8 cellular contexts compared by ENCODE assay signal in the genomic region with DNA sequence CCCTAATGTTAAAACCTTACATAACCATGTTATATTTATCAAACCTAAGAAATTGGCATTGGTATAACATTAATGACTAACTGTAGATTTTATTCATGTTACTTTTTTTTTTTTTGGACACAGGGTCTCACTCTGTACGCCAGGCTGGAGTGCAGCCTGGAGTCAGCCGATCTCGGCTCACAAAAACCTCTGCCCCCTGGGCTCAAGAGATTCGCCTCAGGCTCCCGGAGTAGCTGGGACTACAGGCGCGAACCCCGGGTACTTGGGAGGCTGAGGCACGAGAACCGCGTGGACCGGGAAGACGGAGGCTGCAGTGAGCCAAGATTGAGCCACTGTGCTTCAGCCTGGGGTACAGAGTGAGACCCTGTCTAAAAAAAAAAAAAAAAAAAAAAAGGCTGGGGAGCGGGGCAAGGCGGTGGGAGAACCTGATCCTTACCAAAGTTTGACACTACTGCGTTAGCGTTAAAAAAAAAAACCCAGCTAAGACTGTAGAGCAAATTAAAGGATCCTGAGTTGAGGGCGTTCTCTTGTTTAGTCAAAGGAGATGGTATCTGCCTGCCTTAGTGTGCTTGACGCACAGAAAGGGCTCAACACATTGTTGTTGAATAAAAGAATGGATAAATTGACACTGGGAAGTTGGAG. TPM values are rescaled to one million over a fixed set of nuclear protein-coding genes. Genes with fewer than 3 reads are reported as not detected.
A peak's percentile ranks its signal among the peaks of the same experiment; 100 is the strongest.
DNase-seq lines count a peak whose midpoint lies in the region; ATAC-seq, FAIRE-seq and TF ChIP-seq lines count a peak whose summit lies in the region.
"Not testable (repeated sequence)": the region's sequence is repeated elsewhere in the genome, so short reads cannot be mapped to it uniquely, and the experiment has no call there.

No MANE protein-coding gene starts in this region.

- peak overlapping the region; percentile 96 for H3K4me3 Mint-ChIP-seq in CD8-positive, alpha-beta T cell
- H3K4me3 Mint-ChIP-seq in activated CD4-positive, alpha-beta memory T cell treated with anti-CD3 and anti-CD28 coated beads, Interleukin-2, amount 10 ng/mL, durations not matched to agents 7 days and 5 days, result peak overlapping the region; percentile 92
- H3K4me3 Mint-ChIP-seq in natural killer cell, result peak overlapping the region; percentile 93
- peak overlapping the region; percentile 90 for H3K4me3 Mint-ChIP-seq in stimulated activated naive CD8-positive, alpha-beta T cell treated with anti-CD3 and anti-CD28 coated beads, Interleukin-15, Interleukin-2, amounts not matched to agents 100 ng/mL and 50 ng/mL, for 24 hours

- H3K4me1 ChIP-seq in CD8-positive, alpha-beta T cell (ENCODE audit: insufficient read depth, low read length), result not testable (repeated sequence)
- H3K4me1 ChIP-seq in OCI-LY3 (ENCODE audit: low read length) (peaks cover 18% of the 10 kb centered on the region), right atrium auricular region (peaks cover 0 to 22% of the 10 kb centered on the region in 2 donors)

- not testable (repeated sequence) for DNase-seq in CD8-positive, alpha-beta T cell; HTR-8/SVneo (ENCODE audit: insufficient read length, low spot score); activated CD4-positive, alpha-beta memory T cell treated with anti-CD3 and anti-CD28 coated beads, Interleukin-2, amount 10 ng/mL, durations not matched to agents 7 days and 5 days; right atrium auricular region (ENCODE audit: low spot score); natural killer cell
- peak; percentile 44 for DNase-seq in central memory CD4-positive, alpha-beta T cell

- H3K27me3 ChIP-seq in CD8-positive, alpha-beta T cell (ENCODE audit: insufficient read depth, low read length); OCI-LY3 (ENCODE audit: low read depth, low read length); right atrium auricular region: not testable (repeated sequence)

- peak overlapping the region; percentile 70 for H3K4me2 ChIP-seq in OCI-LY3 (ENCODE audit: low read length)

- CTCF ChIA-PET in CD8-positive, alpha-beta T cell (lab: Charles Lee), result not testable (repeated sequence)
- CTCF ChIA-PET in activated CD4-positive, alpha-beta memory T cell treated with anti-CD3 and anti-CD28 coated beads, Interleukin-2, amount 10 ng/mL, durations not matched to agents 7 days and 5 days (lab: Charles Lee), result interaction anchor here (0.7 to 1.7 kb wide), 2 partner anchors 42 to 212 kb away, joined by 4 to 6 read pairs; no protein-coding TSS in a partner anchor

- intact Hi-C loops in CD8-positive, alpha-beta T cell (cut with DNase I, micrococcal nuclease), result loop anchor here (2.0 to 5.0 kb wide), 4 partner anchors 81 to 317 kb away; no protein-coding TSS in a partner anchor
- intact Hi-C loops in natural killer cell (cut with micrococcal nuclease), result loop anchor here (2.0 kb wide), 1 partner anchor 81 kb away; no protein-coding TSS in a partner anchor

- H2AFZ ChIP-seq in OCI-LY3 (ENCODE audit: low read depth, low read length), result not testable (repeated sequence)

- peaks cover 14% of the 10 kb centered on the region for H3K4me1 Mint-ChIP-seq in CD8-positive, alpha-beta T cell (ENCODE audit: low read depth)
- H3K4me1 Mint-ChIP-seq in activated CD4-positive, alpha-beta memory T cell treated with anti-CD3 and anti-CD28 coated beads, Interleukin-2, amount 10 ng/mL, durations not matched to agents 7 days and 5 days, result peaks cover 32% of the 10 kb centered on the region
- peaks cover 18 to 35% of the 10 kb centered on the region in 2 donors for H3K4me1 Mint-ChIP-seq in natural killer cell
- peaks cover 24% of the 10 kb centered on the region for H3K4me1 Mint-ChIP-seq in stimulated activated naive CD8-positive, alpha-beta T cell treated with anti-CD3 and anti-CD28 coated beads, Interleukin-15, Interleukin-2, amounts not matched to agents 100 ng/mL and 50 ng/mL, for 24 hours (ENCODE audit: low read depth)

- not testable (repeated sequence) for H3K9me3 ChIP-seq in CD8-positive, alpha-beta T cell (ENCODE audit: low read length); OCI-LY3 (ENCODE audit: insufficient read depth, low read length); right atrium auricular region

- peak; percentile 9 for FAIRE-seq in HTR-8/SVneo (lab: Jason Lieb, UNC)

- H3K4me3 ChIP-seq in CD8-positive, alpha-beta T cell (ENCODE audit: low read depth, low read length), result peak overlapping the region; percentile 94
- H3K4me3 ChIP-seq in OCI-LY3 (ENCODE audit: low read length), result peak overlapping the region; percentile 83
- peak overlapping the region; percentile 59 to 70 for H3K4me3 ChIP-seq in right atrium auricular region

- H3K9ac ChIP-seq in OCI-LY3 (ENCODE audit: low read length), result peak overlapping the region; percentile 11; the same call in 1 of the 2 replicates

- not testable (repeated sequence) for H3K27me3 Mint-ChIP-seq in CD8-positive, alpha-beta T cell (ENCODE audit: low read depth); natural killer cell (ENCODE audit: low read depth in 2 of 2)
- H3K27me3 Mint-ChIP-seq in activated CD4-positive, alpha-beta memory T cell treated with anti-CD3 and anti-CD28 coated beads, Interleukin-2, amount 10 ng/mL, durations not matched to agents 7 days and 5 days, result peaks cover 15% of the 10 kb centered on the region
- peaks cover 21% of the 10 kb centered on the region for H3K27me3 Mint-ChIP-seq in stimulated activated naive CD8-positive, alpha-beta T cell treated with anti-CD3 and anti-CD28 coated beads, Interleukin-15, Interleukin-2, amounts not matched to agents 100 ng/mL and 50 ng/mL, for 24 hours

- H3K27ac Mint-ChIP-seq in CD8-positive, alpha-beta T cell, result peak overlapping the region; percentile 95
- H3K27ac Mint-ChIP-seq in activated CD4-positive, alpha-beta memory T cell treated with anti-CD3 and anti-CD28 coated beads, Interleukin-2, amount 10 ng/mL, durations not matched to agents 7 days and 5 days, result peak overlapping the region; percentile 99
- H3K27ac Mint-ChIP-seq in natural killer cell, result peak overlapping the region; percentile 97 to 99
- H3K27ac Mint-ChIP-seq in stimulated activated naive CD8-positive, alpha-beta T cell treated with anti-CD3 and anti-CD28 coated beads, Interleukin-15, Interleukin-2, amounts not matched to agents 100 ng/mL and 50 ng/mL, for 24 hours, result peak overlapping the region; percentile 96

- not testable (repeated sequence) for H3K9me3 Mint-ChIP-seq in CD8-positive, alpha-beta T cell; activated CD4-positive, alpha-beta memory T cell treated with anti-CD3 and anti-CD28 coated beads, Interleukin-2, amount 10 ng/mL, durations not matched to agents 7 days and 5 days; natural killer cell; stimulated activated naive CD8-positive, alpha-beta T cell treated with anti-CD3 and anti-CD28 coated beads, Interleukin-15, Interleukin-2, amounts not matched to agents 100 ng/mL and 50 ng/mL, for 24 hours

- H3K79me2 ChIP-seq in OCI-LY3 (ENCODE audit: low read length), result not testable (repeated sequence)

- POLR2A ChIA-PET in CD8-positive, alpha-beta T cell (lab: Charles Lee), result interaction anchor here (2.8 kb wide), 1 partner anchor 197 kb away, joined by 14 read pairs; no protein-coding TSS in a partner anchor
- POLR2A ChIA-PET in activated CD4-positive, alpha-beta memory T cell treated with anti-CD3 and anti-CD28 coated beads, Interleukin-2, amount 10 ng/mL, durations not matched to agents 7 days and 5 days (lab: Charles Lee), result not testable (repeated sequence)

- not testable (repeated sequence) for H4K20me1 ChIP-seq in OCI-LY3 (ENCODE audit: insufficient read depth, low read length)

- ATAC-seq in CD8-positive, alpha-beta T cell; natural killer cell: not testable (repeated sequence)

- H3K36me3 ChIP-seq in CD8-positive, alpha-beta T cell (ENCODE audit: insufficient read depth, low read length); OCI-LY3 (replicated peaks; ENCODE audit: low read depth, low read length); right atrium auricular region: not testable (repeated sequence)

- TF ChIP-seq CTCF in CD8-positive, alpha-beta T cell (IDR thresholded peaks at IDR 0.05); OCI-LY3 (IDR thresholded peaks at IDR 0.05; ENCODE audit: low read depth, low read length); right atrium auricular region (IDR thresholded peaks at IDR 0.05); natural killer cell (IDR thresholded peaks at IDR 0.05): not testable (repeated sequence)

- not testable (repeated sequence) for H3K36me3 Mint-ChIP-seq in CD8-positive, alpha-beta T cell; activated CD4-positive, alpha-beta memory T cell treated with anti-CD3 and anti-CD28 coated beads, Interleukin-2, amount 10 ng/mL, durations not matched to agents 7 days and 5 days (ENCODE audit: low read depth); natural killer cell; stimulated activated naive CD8-positive, alpha-beta T cell treated with anti-CD3 and anti-CD28 coated beads, Interleukin-15, Interleukin-2, amounts not matched to agents 100 ng/mL and 50 ng/mL, for 24 hours (ENCODE audit: low read depth)

- not testable (repeated sequence) for H3K27ac ChIP-seq in CD8-positive, alpha-beta T cell (ENCODE audit: low read depth, low read length); OCI-LY3 (ENCODE audit: low read length)
- peak overlapping the region; percentile 86 to 93 for H3K27ac ChIP-seq in right atrium auricular region

RNA-seq across cellular contexts. Expression of a gene that starts 5.2 kb away (rescaled TPM):
- under 1 TPM; 0.17 to 0.30 TPM for total RNA-seq in CD8-positive, alpha-beta T cell
- 1 to 10 TPM in 1 of 2 experiments, under 1 TPM in 1; 0.91 to 1.2 TPM for total RNA-seq in activated CD4-positive, alpha-beta memory T cell treated with anti-CD3 and anti-CD28 coated beads, Interleukin-2, amount 10 ng/mL, durations not matched to agents 7 days and 5 days
- 1 to 10 TPM in 1 of 2 donors, under 1 TPM in 1; 0.48 to 1.3 TPM for total RNA-seq in right atrium auricular region
- 1 to 10 TPM; 5.8 to 6.5 (median 6.0) TPM for total RNA-seq in natural killer cell

RNA-seq across cellular contexts. Expression of a gene that starts 20.0 kb away (rescaled TPM):
- under 1 TPM; 0.98 to 1.00 TPM for total RNA-seq in CD8-positive, alpha-beta T cell
- under 1 TPM; 0.18 to 0.53 TPM for total RNA-seq in activated CD4-positive, alpha-beta memory T cell treated with anti-CD3 and anti-CD28 coated beads, Interleukin-2, amount 10 ng/mL, durations not matched to agents 7 days and 5 days
- 10 to 100 TPM in 1 of 2 donors, 1 to 10 TPM in 1; 2.9 to 39.1 TPM for total RNA-seq in right atrium auricular region
- total RNA-seq in natural killer cell, result 100 to 1,000 TPM; 557 to 892 (median 848) TPM

RNA-seq across cellular contexts. Expression of a gene that starts 24.3 kb away (rescaled TPM):
- under 1 TPM; 0.31 to 0.46 TPM for total RNA-seq in CD8-positive, alpha-beta T cell
- total RNA-seq in activated CD4-positive, alpha-beta memory T cell treated with anti-CD3 and anti-CD28 coated beads, Interleukin-2, amount 10 ng/mL, durations not matched to agents 7 days and 5 days, result under 1 TPM in 1 of 2 experiments, not detected in 1; 0.30 TPM
- total RNA-seq in right atrium auricular region (10 to 100 TPM in 1 of 2 donors, 1 to 10 TPM in 1; 9.5 to 45.7 TPM), natural killer cell (10 to 100 TPM in 2 of 3 donors, 1 to 10 TPM in 1; 7.5 to 34.6 (median 13.9) TPM)

Comparison
In these comparisons a context has a peak if more than half of its experiments do, and no peak if none do; other contexts are left out.
1. RNA of a gene that starts 20.0 kb away (total RNA-seq): 557 to 892 TPM in natural killer cell; 2.9 to 39.1 TPM in right atrium auricular region, 0.98 to 1.00 TPM in CD8-positive, alpha-beta T cell and 0.18 to 0.53 TPM in activated CD4-positive, alpha-beta memory T cell treated with anti-CD3 and anti-CD28 coated beads, Interleukin-2, amount 10 ng/mL, durations not matched to agents 7 days and 5 days; every median in the first group is over 10 times any median in the second.
2. RNA of a gene that starts 24.3 kb away (total RNA-seq): 9.5 to 45.7 TPM in right atrium auricular region and 7.5 to 34.6 TPM in natural killer cell; 0.31 to 0.46 TPM in CD8-positive, alpha-beta T cell and 0.30 TPM in activated CD4-positive, alpha-beta memory T cell treated with anti-CD3 and anti-CD28 coated beads, Interleukin-2, amount 10 ng/mL, durations not matched to agents 7 days and 5 days; every median in the first group is over 4 times any median in the second.
3. Peak in every context shown above with its lines, with median percentiles within 50 percentile points of each other: H3K4me3 ChIP-seq, H3K27ac Mint-ChIP-seq and H3K4me3 Mint-ChIP-seq.